In genomic region chr3:179451335-179452165, GRCh38 we compare ENCODE assay signal across 1 cellular context.
TF ChIP-seq lines count a peak whose summit lies in the region.

GNB4 (minus strand) TSS chr3:179451470; CDS start chr3:179426200, 25,270 bp downstream.

TF ChIP-seq in K562, 482 proteins besides CTCF, POLR2A, EP300 and RAD21 (continued from another document):
- TF ChIP-seq ZNF24 (IDR thresholded peaks at IDR 0.05) (peak; percentile 46; the same call in 1 of the 2 replicates), POLR3G (IDR thresholded peaks at IDR 0.05; ENCODE audit: extremely low read depth, insufficient read length, insufficient replicate concordance) (no peak), ZKSCAN8 (CRISPR knock-in tag; IDR thresholded peaks at IDR 0.05) (peak; percentile 69; the same call in 1 of the 2 replicates), RBM14 (IDR thresholded peaks at IDR 0.05; ENCODE audit: borderline replicate concordance, insufficient read depth, low read depth, low read length) (no peak), HOXB6 (CRISPR knock-in tag; IDR thresholded peaks at IDR 0.05; ENCODE audit: borderline replicate concordance) (no peak), ZNF699 (CRISPR knock-in tag; IDR thresholded peaks at IDR 0.05; ENCODE audit: insufficient replicate concordance) (no peak), ETV1 (tag; conservative IDR thresholded peaks at IDR 0.05; ENCODE audit: low read depth) (no peak), HMBOX1 (IDR thresholded peaks at IDR 0.05) (no peak), TBL1XR1 (IDR thresholded peaks at IDR 0.05; ENCODE audit: low read length in 2 of 2) (no peak)
